8 cellular contexts compared by ENCODE assay signal in the genomic region with DNA sequence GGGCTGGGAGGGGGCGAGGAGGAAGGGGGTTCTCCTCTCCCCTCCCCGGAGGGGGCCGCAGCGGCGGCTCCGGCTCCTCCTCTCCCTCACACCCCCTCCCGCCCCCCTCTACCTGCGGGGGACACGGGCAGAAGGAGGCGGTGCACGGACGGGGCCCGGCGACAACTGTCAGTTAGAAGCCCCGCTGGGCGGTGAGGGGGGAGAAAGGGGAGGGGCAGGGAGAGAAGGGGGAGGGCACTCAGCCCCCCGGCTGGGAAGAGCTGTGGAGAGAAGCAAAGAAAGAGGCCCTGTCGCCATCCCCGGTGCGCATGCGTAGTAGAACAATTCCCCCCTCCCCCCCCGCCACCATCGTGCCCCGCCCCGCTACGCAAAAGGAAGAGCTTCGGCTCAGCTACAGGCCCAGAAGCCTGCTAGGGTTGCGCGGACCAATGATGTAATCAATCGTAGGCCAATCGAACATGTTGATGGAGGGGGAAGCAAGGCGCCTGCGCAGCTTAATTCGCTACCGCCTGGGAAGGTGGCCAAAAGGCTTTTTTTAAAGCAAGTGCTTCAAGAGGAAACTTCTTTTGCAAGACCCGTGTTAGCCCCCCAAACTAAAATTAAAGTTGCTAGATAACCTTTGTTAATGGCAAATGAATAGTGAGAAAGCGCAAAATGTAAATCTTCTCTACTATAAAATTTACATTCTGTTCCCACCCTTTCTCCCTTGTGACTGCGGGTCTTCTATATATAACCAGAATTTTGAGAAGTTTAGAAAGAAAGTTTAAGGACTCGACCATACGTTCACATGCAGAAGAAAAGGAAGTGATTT. TPM values are rescaled to one million over a fixed set of nuclear protein-coding genes. Genes with fewer than 3 reads are reported as not detected.
DNase-seq lines count a peak whose midpoint lies in the region; ATAC-seq and TF ChIP-seq lines count a peak whose summit lies in the region.

No MANE protein-coding gene starts in this region.

- H3K36me3 ChIP-seq in mucosa of rectum (ENCODE audit: control insufficient read depth in 2 of 2, insufficient read depth in 2 of 2, low read length in 2 of 2), result peaks cover 3 to 4% of the 10 kb centered on the region in 2 donors

- TF ChIP-seq POLR2A in erythroblast (IDR thresholded peaks at IDR 0.05; ENCODE audit: low read length), result peak; percentile 52

- H3K4me1 Mint-ChIP-seq in IgD-negative memory B cell, result peaks cover 30 to 48% (median 35%) of the 10 kb centered on the region in 3 donors
- peaks cover 76% of the 10 kb centered on the region for H3K4me1 Mint-ChIP-seq in activated T-cell treated with anti-CD3 and anti-CD28 coated beads, Interleukin-2, amount 50 U/mL, for 24 hours (ENCODE audit: low read depth)

- peak; percentile 60 for ATAC-seq in GM21576 (IDR thresholded peaks at IDR 0.05; ENCODE audit: unreplicated experiment)

- H3K4me3 Mint-ChIP-seq in IgD-negative memory B cell, result peak overlapping the region; percentile 81 to 95 (median 91)
- H3K4me3 Mint-ChIP-seq in activated T-cell treated with anti-CD3 and anti-CD28 coated beads, Interleukin-2, amount 50 U/mL, for 24 hours, result peak overlapping the region; percentile 89

- peaks cover 5 to 15% of the 10 kb centered on the region in 2 donors for H3K4me1 ChIP-seq in mucosa of rectum (ENCODE audit: control insufficient read depth in 2 of 2, insufficient read depth in 2 of 2, low read length in 2 of 2)

- peaks cover 0 to 4% (median 4%) of the 10 kb centered on the region in 3 donors for H3K9me3 Mint-ChIP-seq in IgD-negative memory B cell
- H3K9me3 Mint-ChIP-seq in activated T-cell treated with anti-CD3 and anti-CD28 coated beads, Interleukin-2, amount 50 U/mL, for 24 hours, result peaks cover 15% of the 10 kb centered on the region

- no peaks in the 10 kb centered on the region for H3K27me3 ChIP-seq in mucosa of rectum (ENCODE audit: control insufficient read depth in 2 of 2, insufficient read depth in 2 of 2, low read length in 2 of 2)

- peaks cover 14% of the 10 kb centered on the region for H3K36me3 Mint-ChIP-seq in IgD-negative memory B cell
- H3K36me3 Mint-ChIP-seq in activated T-cell treated with anti-CD3 and anti-CD28 coated beads, Interleukin-2, amount 50 U/mL, for 24 hours (ENCODE audit: low read depth), result peaks cover 64% of the 10 kb centered on the region

- H3K9me3 ChIP-seq in mucosa of rectum (ENCODE audit: control insufficient read depth in 2 of 2, low read length in 2 of 2), result no peaks in the 10 kb centered on the region

- H3K4me3 ChIP-seq in mucosa of rectum (ENCODE audit: low read length in 2 of 2), result peak overlapping the region; percentile 83 to 86

- H3K9ac ChIP-seq in mucosa of rectum (ENCODE audit: low read depth in 1 of 2, low read length in 2 of 2), result peak overlapping the region; percentile 65 to 91

- peaks cover 1% of the 10 kb centered on the region for H3K27me3 Mint-ChIP-seq in IgD-negative memory B cell
- no peaks in the 10 kb centered on the region for H3K27me3 Mint-ChIP-seq in activated T-cell treated with anti-CD3 and anti-CD28 coated beads, Interleukin-2, amount 50 U/mL, for 24 hours

- DNase-seq in DMS153 (lab: John Stamatoyannopoulos, UW) (peak; percentile 96), OCI-M1 (lab: John Stamatoyannopoulos, UW) (peak; percentile 100), erythroblast (lab: John Stamatoyannopoulos, UW) (peak; percentile 99)
- peak; percentile 90 for DNase-seq in activated T-cell treated with anti-CD3 and anti-CD28 coated beads, Interleukin-2, amount 50 U/mL, for 24 hours
- peak; percentile 83 to 89 for DNase-seq in stimulated activated CD8-positive, alpha-beta memory T cell treated with anti-CD3 and anti-CD28 coated beads, Interleukin-4, amount 100 ng/mL, for 4 hours (ENCODE audit: low read depth in 2 of 2, low spot score in 1 of 2)

- peak overlapping the region; percentile 61 to 97 (median 93) for H3K27ac Mint-ChIP-seq in IgD-negative memory B cell
- peak overlapping the region; percentile 90 for H3K27ac Mint-ChIP-seq in activated T-cell treated with anti-CD3 and anti-CD28 coated beads, Interleukin-2, amount 50 U/mL, for 24 hours

- H3K27ac ChIP-seq in mucosa of rectum (ENCODE audit: low read depth in 2 of 2, low read length in 2 of 2), result peak overlapping the region; percentile 96 to 97

RNA-seq across cellular contexts. Expression of a gene that starts 7.0 kb away (rescaled TPM):
- 10.0 TPM for polyA plus RNA-seq in IgD-negative memory B cell

Comparison
In these comparisons a context has a peak if more than half of its experiments do, and no peak if none do; other contexts are left out.
1. Peak in every context shown above with its lines: DNase-seq, ATAC-seq, H3K4me3 ChIP-seq and H3K27ac ChIP-seq.